Comparison of ENCODE assay signal across 11 cellular contexts in genomic region chr12:124519741-124520140, GRCh38. TPM values are rescaled to one million over a fixed set of nuclear protein-coding genes. Genes with fewer than 3 reads are reported as not detected.
DNase-seq lines count a peak whose midpoint lies in the region; TF ChIP-seq lines count a peak whose summit lies in the region.
"Had no signal": no experiment of that assay in that cellular context is flagged by ENCODE, and none has a peak within 500 bp of the region (broad histone marks: within the 10 kb centered on the region; RNA-seq: fewer than 3 reads in every experiment).

No MANE protein-coding gene starts in this region.

- H3K9me3 ChIP-seq in Peyer's patch (no peaks in the 10 kb centered on the region), ectodermal cell (ENCODE audit: control insufficient read depth, low read length) (no peaks in the 10 kb centered on the region), muscle layer of duodenum (ENCODE audit: control insufficient read depth in 1 of 2, low read length in 2 of 2) (no peaks in the 10 kb centered on the region), thyroid gland (no peaks in the 10 kb centered on the region), OCI-LY7 (ENCODE audit: low read length) (no peaks in the 10 kb centered on the region)

- H3K4me1 ChIP-seq in Peyer's patch (peaks cover 0 to 57% (median 13%) of the 10 kb centered on the region in 4 donors), ectodermal cell (ENCODE audit: control insufficient read depth, insufficient read depth, low read length) (peaks cover 28% of the 10 kb centered on the region), muscle layer of duodenum (ENCODE audit: control insufficient read depth in 1 of 2, insufficient read depth in 2 of 2, low read length in 2 of 2) (peaks cover 28 to 56% of the 10 kb centered on the region in 2 donors), thyroid gland (peaks cover 79 to 81% of the 10 kb centered on the region in 2 donors), OCI-LY7 (ENCODE audit: insufficient read depth, low read length, poor library complexity, severe bottlenecking) (no peaks in the 10 kb centered on the region)

- intact Hi-C loops in thyroid gland (cut with DNase I) (loop anchor here (5.0 kb wide), 2 partner anchors 48 to 97 kb away; partner anchors contain the start of gene NCOR2), OCI-LY7 (cut with micrococcal nuclease; ENCODE audit: unreplicated experiment) (no loop called here)

- no peak overlapping the region for H3K4me3 Mint-ChIP-seq in activated naive CD4-positive, alpha-beta T cell treated with anti-CD3 and anti-CD28 coated beads, Interleukin-2, amount 10 ng/mL, durations not matched to agents 7 days and 5 days
- H3K4me3 Mint-ChIP-seq: activated T-helper 17 cell treated with anti-CD3 and anti-CD28 coated beads, Interleukin-2, amount 50 U/mL, for 72 hours had no signal

- no peaks in the 10 kb centered on the region for H3K79me2 ChIP-seq in OCI-LY7 (ENCODE audit: insufficient read depth, low read depth, low read length)

- no peak overlapping the region for H3K4me2 ChIP-seq in OCI-LY7 (ENCODE audit: low read length)

- BruUV-seq in OCI-LY7 (replicated peaks; lab: Mats Ljungman, UMichigan), result no TSS peak

- H3K9me2 ChIP-seq in OCI-LY7 (ENCODE audit: insufficient read depth, low read length), result no peaks in the 10 kb centered on the region

- no peaks in the 10 kb centered on the region for H3K27me3 Mint-ChIP-seq in activated naive CD4-positive, alpha-beta T cell treated with anti-CD3 and anti-CD28 coated beads, Interleukin-2, amount 10 ng/mL, durations not matched to agents 7 days and 5 days
- H3K27me3 Mint-ChIP-seq: activated T-helper 17 cell treated with anti-CD3 and anti-CD28 coated beads, Interleukin-2, amount 50 U/mL, for 72 hours had no signal

- H3K4me3 ChIP-seq in Peyer's patch, result no peak overlapping the region
- H3K4me3 ChIP-seq in ectodermal cell (ENCODE audit: insufficient read depth, low read depth, low read length), result no peak overlapping the region
- no peak overlapping the region for H3K4me3 ChIP-seq in muscle layer of duodenum (ENCODE audit: low read depth in 1 of 2, low read length in 2 of 2)
- H3K4me3 ChIP-seq in thyroid gland (replicated peaks in 1 of 3), result no peak overlapping the region
- H3K4me3 ChIP-seq in OCI-LY7 (ENCODE audit: low read depth, low read length, poor library complexity, severe bottlenecking), result no peak overlapping the region

- no peak for TF ChIP-seq CTCF in Peyer's patch (IDR thresholded peaks at IDR 0.05)
- no peak for TF ChIP-seq CTCF in thyroid gland (IDR thresholded peaks at IDR 0.05)
- no peak for TF ChIP-seq CTCF in OCI-LY7 (conservative IDR thresholded peaks at IDR 0.05; ENCODE audit: low read length)

- H3K27me3 ChIP-seq in Peyer's patch (no peaks in the 10 kb centered on the region), ectodermal cell (ENCODE audit: control insufficient read depth, insufficient read depth, low read length, poor library complexity, severe bottlenecking) (no peaks in the 10 kb centered on the region), muscle layer of duodenum (ENCODE audit: low read depth, low read length) (no peaks in the 10 kb centered on the region), thyroid gland (no peaks in the 10 kb centered on the region)

- DNase-seq in Peyer's patch (no peak), thyroid gland (peak in 1 of 2 donors; percentile 40), ACHN (no peak), OCI-LY7 (ENCODE audit: low spot score) (no peak), NCI-H1417 treated with DMSO at 0.1 percent for 48 hours (lab: John Stamatoyannopoulos, UW) (no peak)
- no peak for DNase-seq in activated naive CD4-positive, alpha-beta T cell treated with anti-CD3 and anti-CD28 coated beads, Interleukin-2, amount 10 ng/mL, durations not matched to agents 7 days and 5 days
- DNase-seq: effector CD8-positive, alpha-beta T cell; NCI-H1048 had no signal

- peaks cover 6% of the 10 kb centered on the region for H3K36me3 Mint-ChIP-seq in activated naive CD4-positive, alpha-beta T cell treated with anti-CD3 and anti-CD28 coated beads, Interleukin-2, amount 10 ng/mL, durations not matched to agents 7 days and 5 days

- 84 to 85% methylated on average over 10 of the region's 10 CpGs for WGBS in ectodermal cell, 2 experiments
- WGBS in thyroid gland, 2 donors, result 49 to 54% methylated on average over 9 to 10 of the region's 10 CpGs

- no peaks in the 10 kb centered on the region for H4K20me1 ChIP-seq in OCI-LY7 (ENCODE audit: insufficient read depth, low read length)

- no peak overlapping the region for H2AFZ ChIP-seq in OCI-LY7 (ENCODE audit: low read length)

- POLR2A ChIA-PET in OCI-LY7 (lab: Charles Lee), result no interaction called here

- H3K36me3 ChIP-seq in Peyer's patch, result no peaks in the 10 kb centered on the region
- no peaks in the 10 kb centered on the region for H3K36me3 ChIP-seq in ectodermal cell (ENCODE audit: control insufficient read depth, insufficient read depth, low read length)
- H3K36me3 ChIP-seq in muscle layer of duodenum (ENCODE audit: control insufficient read depth in 1 of 2, insufficient read depth in 2 of 2, low read length in 2 of 2), result peaks cover 0 to 3% of the 10 kb centered on the region in 2 donors
- no peaks in the 10 kb centered on the region for H3K36me3 ChIP-seq in thyroid gland
- H3K36me3 ChIP-seq in OCI-LY7 (ENCODE audit: insufficient read depth, low read length), result no peaks in the 10 kb centered on the region

- no peaks in the 10 kb centered on the region for H3K9me3 Mint-ChIP-seq in activated naive CD4-positive, alpha-beta T cell treated with anti-CD3 and anti-CD28 coated beads, Interleukin-2, amount 10 ng/mL, durations not matched to agents 7 days and 5 days
- H3K9me3 Mint-ChIP-seq: activated T-helper 17 cell treated with anti-CD3 and anti-CD28 coated beads, Interleukin-2, amount 50 U/mL, for 72 hours had no signal

- H3K27ac Mint-ChIP-seq in activated naive CD4-positive, alpha-beta T cell treated with anti-CD3 and anti-CD28 coated beads, Interleukin-2, amount 10 ng/mL, durations not matched to agents 7 days and 5 days, result no peak overlapping the region
- H3K27ac Mint-ChIP-seq: activated T-helper 17 cell treated with anti-CD3 and anti-CD28 coated beads, Interleukin-2, amount 50 U/mL, for 72 hours had no signal

- no peaks in the 10 kb centered on the region for H3K4me1 Mint-ChIP-seq in activated naive CD4-positive, alpha-beta T cell treated with anti-CD3 and anti-CD28 coated beads, Interleukin-2, amount 10 ng/mL, durations not matched to agents 7 days and 5 days

- CTCF ChIA-PET in OCI-LY7 (lab: Charles Lee; ENCODE audit: unreplicated experiment), result no interaction called here
- CTCF ChIA-PET in activated naive CD4-positive, alpha-beta T cell treated with anti-CD3 and anti-CD28 coated beads, Interleukin-2, amount 10 ng/mL, durations not matched to agents 7 days and 5 days (lab: Charles Lee), result interaction anchor here (0.6 kb wide), 1 partner anchor 242 kb away, joined by 3 read pairs; no protein-coding TSS in a partner anchor

- TF ChIP-seq POLR2A in Peyer's patch (IDR thresholded peaks at IDR 0.05) (no peak), thyroid gland (IDR thresholded peaks at IDR 0.05) (no peak)

- in situ Hi-C loops in ACHN (cut with HindIII; ENCODE audit: low pct_ligation_motif_present, low pct_unique_long_range_greater_than_20kb, low sequenced_read_pairs), result no loop called here

- H3K27ac ChIP-seq in Peyer's patch, result peak overlapping the region; percentile 62 to 97 (median 87)
- H3K27ac ChIP-seq in ectodermal cell (ENCODE audit: insufficient read depth, low read depth, low read length, poor library complexity, severe bottlenecking), result peak overlapping the region; percentile 94
- peak overlapping the region; percentile 91 for H3K27ac ChIP-seq in muscle layer of duodenum (ENCODE audit: low read length)
- H3K27ac ChIP-seq in thyroid gland, result peak overlapping the region; percentile 97 to 100 (median 99)
- H3K27ac ChIP-seq in OCI-LY7 (ENCODE audit: low read depth, low read length, poor library complexity, severe bottlenecking), result no peak overlapping the region

RNA-seq across cellular contexts. Expression of gene NCOR2, which starts 47.7 kb away (rescaled TPM):
- total RNA-seq in Peyer's patch (100 to 1,000 TPM; 105 to 330 (median 148) TPM), thyroid gland (100 to 1,000 TPM in 2 of 4 donors, 10 to 100 TPM in 2; 45.3 to 178 (median 99.9) TPM), OCI-LY7 (2022) (154 and 159 TPM in 2 replicates)
- 119 TPM for polyA plus RNA-seq in ectodermal cell (2013, experiment 1 of 4)
- polyA plus RNA-seq in ectodermal cell (2013, experiment 2 of 4), result 111 TPM
- 112 TPM for polyA plus RNA-seq in ectodermal cell (2013, experiment 3 of 4)
- polyA plus RNA-seq in ectodermal cell (2013, experiment 4 of 4), result 113 TPM
- 22.7 and 30.2 TPM in 2 replicates for total RNA-seq in OCI-LY7 (2014; rRNA removed; shearing (Covaris generic))
